38 cellular contexts compared by ENCODE assay signal in the genomic region with DNA sequence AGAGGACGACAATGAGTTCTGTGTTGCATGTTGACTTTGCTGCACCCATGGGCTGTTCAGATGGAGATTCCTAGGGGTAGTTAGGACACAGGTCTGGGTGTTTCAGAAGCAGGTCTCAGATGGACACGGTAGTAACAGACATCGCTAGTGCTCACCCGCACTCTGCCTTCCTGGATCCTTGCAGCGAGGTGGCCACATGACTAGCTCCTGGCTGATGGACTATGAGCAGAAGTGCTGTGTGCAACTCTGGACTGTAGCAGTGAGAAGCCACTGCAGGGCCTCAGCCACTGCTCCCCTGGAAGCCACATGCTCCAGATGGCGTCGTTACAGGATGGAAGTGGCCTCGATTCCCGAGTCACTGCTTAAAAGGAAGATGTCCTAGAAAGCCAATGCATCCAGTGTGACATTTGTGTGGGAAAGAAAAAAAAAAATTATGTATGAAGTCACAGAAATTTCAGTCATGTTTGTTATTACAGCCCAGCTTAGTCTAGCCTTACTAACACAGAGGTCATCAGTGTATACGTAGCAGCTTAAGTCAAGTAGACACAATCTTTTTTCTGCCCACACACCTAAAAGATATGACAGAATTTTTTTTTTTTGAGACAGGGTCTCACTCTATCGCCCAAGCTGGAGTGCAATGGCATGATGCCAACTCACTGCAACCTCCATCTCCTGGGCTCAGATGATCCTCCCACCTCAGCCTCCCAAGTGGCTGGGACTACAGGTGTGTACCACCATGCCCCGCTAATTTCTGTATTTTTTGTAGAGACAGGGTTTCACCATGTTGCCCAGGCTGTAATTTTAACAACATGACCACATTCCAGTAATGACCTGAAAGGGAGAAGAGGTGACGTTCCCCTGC.
"Had no signal": no experiment of that assay in that cellular context is flagged by ENCODE, and none has a peak within 500 bp of the region (broad histone marks: within the 10 kb centered on the region; RNA-seq: fewer than 3 reads in every experiment).

No MANE protein-coding gene starts in this region.

- H3K27ac ChIP-seq: ascending aorta, cardiac muscle cell, Peyer's patch, VCaP had no signal

- H3K9me3 ChIP-seq: ascending aorta, Peyer's patch had no signal

- H3K27me3 Mint-ChIP-seq: activated naive CD4-positive, alpha-beta T cell treated with anti-CD3 and anti-CD28 coated beads, Interleukin-2, amount 50 U/mL, for 24 hours; activated naive CD8-positive, alpha-beta T cell treated with anti-CD3 and anti-CD28 coated beads, Interleukin-2, amount 10 ng/mL, durations not matched to agents 7 days and 5 days; central memory CD8-positive, alpha-beta T cell had no signal

- DNase-seq: activated B cell treated with CpG ODN at 0.5 μM for 24 hours; activated CD4-positive, alpha-beta memory T cell treated with anti-CD3 and anti-CD28 coated beads for 36 hours; activated CD4-positive, alpha-beta T cell treated with anti-CD3 and anti-CD28 coated beads for 4 hours; activated CD4-positive, alpha-beta T cell treated with anti-CD3 and anti-CD28 coated beads, Interleukin-2, amount 50 U/mL, for 1 hour; activated CD4-positive, CD25-positive, alpha-beta regulatory T cell treated with anti-CD3 and anti-CD28 coated beads, Interleukin-2, amount 50 U/mL, for 72 hours; activated CD8-positive, alpha-beta memory T cell treated with anti-CD3 and anti-CD28 coated beads, Interleukin-2, amount 50 U/mL, for 4 hours; activated gamma-delta T cell; activated naive CD4-positive, alpha-beta T cell treated with Interleukin-2 at 50 U/mL for 16 hours; activated naive CD8-positive, alpha-beta T cell treated with anti-CD3 and anti-CD28 coated beads, Interleukin-2, amount 10 ng/mL, durations not matched to agents 7 days and 5 days; activated T-cell treated with anti-CD3 and anti-CD28 coated beads for 4 hours; activated T-cell treated with anti-CD3 and anti-CD28 coated beads, Interleukin-2, amount 50 U/mL, for 48 hours; amygdala; Karpas-422; NCI-H1105; NCI-H1436; NCI-H1694; NCI-H2029; NCI-H2107; NCI-H2171; NCI-H510A; NCI-H526; NCI-H748 treated with DMSO at 0.1 percent for 48 hours; NK-92 treated with Interleukin-12 subunit alpha and Interleukin-12 subunit beta, amount 100 ng/mL, for 24 hours; PC-3; Peyer's patch; RPMI8226; SIG-M5; SW 1271; T-helper 1 cell; T-helper 2 cell; T-helper 9 cell had no signal

- ATAC-seq: PC-3, Right ventricle myocardium inferior, SK-N-SH treated with all-trans-retinoic acid at 6 μM for 48 hours had no signal

- H3K9me3 Mint-ChIP-seq: activated B cell treated with CpG ODN at 0.5 μM for 24 hours; activated CD4-positive, alpha-beta memory T cell treated with anti-CD3 and anti-CD28 coated beads for 36 hours; activated naive CD4-positive, alpha-beta T cell treated with anti-CD3 and anti-CD28 coated beads, Interleukin-2, amount 50 U/mL, for 24 hours; activated naive CD8-positive, alpha-beta T cell treated with anti-CD3 and anti-CD28 coated beads, Interleukin-2, amount 10 ng/mL, durations not matched to agents 7 days and 5 days; central memory CD8-positive, alpha-beta T cell had no signal

- H3K4me3 ChIP-seq: ascending aorta, cardiac muscle cell, Peyer's patch had no signal

- H3K27ac Mint-ChIP-seq: activated B cell treated with CpG ODN at 0.5 μM for 24 hours; activated CD4-positive, alpha-beta memory T cell treated with anti-CD3 and anti-CD28 coated beads for 36 hours; activated naive CD4-positive, alpha-beta T cell treated with anti-CD3 and anti-CD28 coated beads, Interleukin-2, amount 50 U/mL, for 24 hours; activated naive CD8-positive, alpha-beta T cell treated with anti-CD3 and anti-CD28 coated beads, Interleukin-2, amount 10 ng/mL, durations not matched to agents 7 days and 5 days had no signal

- H3K27me3 ChIP-seq: ascending aorta, cardiac muscle cell, Peyer's patch had no signal

- H3K36me3 Mint-ChIP-seq: activated CD4-positive, alpha-beta memory T cell treated with anti-CD3 and anti-CD28 coated beads for 36 hours had no signal

- H3K4me3 Mint-ChIP-seq: activated B cell treated with CpG ODN at 0.5 μM for 24 hours; activated CD4-positive, alpha-beta memory T cell treated with anti-CD3 and anti-CD28 coated beads for 36 hours; activated naive CD4-positive, alpha-beta T cell treated with anti-CD3 and anti-CD28 coated beads, Interleukin-2, amount 50 U/mL, for 24 hours; activated naive CD8-positive, alpha-beta T cell treated with anti-CD3 and anti-CD28 coated beads, Interleukin-2, amount 10 ng/mL, durations not matched to agents 7 days and 5 days; central memory CD8-positive, alpha-beta T cell had no signal

- H3K36me3 ChIP-seq: ascending aorta, cardiac muscle cell, Peyer's patch had no signal
